9 cellular contexts compared by ENCODE assay signal in the genomic region with DNA sequence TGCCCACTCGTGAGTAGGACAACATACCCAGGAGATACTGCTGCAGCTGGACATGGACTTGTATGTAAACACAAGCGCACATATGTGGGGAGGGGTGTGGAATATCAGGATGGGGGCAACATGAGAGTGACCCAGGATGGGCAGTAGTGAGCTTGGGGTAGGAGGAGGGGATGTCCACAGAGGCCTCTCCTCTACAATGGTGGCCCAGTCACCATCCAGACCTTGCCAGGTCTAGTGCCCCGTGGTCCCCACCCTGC. TPM values are rescaled to one million over a fixed set of nuclear protein-coding genes. Genes with fewer than 3 reads are reported as not detected.
A peak's percentile ranks its signal among the peaks of the same experiment; 100 is the strongest.
DNase-seq lines count a peak whose midpoint lies in the region; ATAC-seq and TF ChIP-seq lines count a peak whose summit lies in the region.
"Had no signal": no experiment of that assay in that cellular context is flagged by ENCODE, and none has a peak within 500 bp of the region (broad histone marks: within the 10 kb centered on the region; RNA-seq: fewer than 3 reads in every experiment).

No MANE protein-coding gene starts in this region.

- no peaks in the 10 kb centered on the region for H3K27me3 ChIP-seq in ascending aorta
- H3K27me3 ChIP-seq in left lung, result no peaks in the 10 kb centered on the region
- no peaks in the 10 kb centered on the region for H3K27me3 ChIP-seq in suprapubic skin

- peaks cover 13% of the 10 kb centered on the region for H3K4me1 Mint-ChIP-seq in T-helper 1 cell treated with Interleukin-12 subunit alpha and Interleukin-12 subunit beta and Interleukin-4 antibody, amounts not matched to agents 30 μg/mL and 1 μg/mL, for 36 hours (ENCODE audit: low read depth)

- H3K9me3 Mint-ChIP-seq in T-helper 1 cell treated with Interleukin-12 subunit alpha and Interleukin-12 subunit beta and Interleukin-4 antibody, amounts not matched to agents 30 μg/mL and 1 μg/mL, for 36 hours, result no peaks in the 10 kb centered on the region

- no peaks in the 10 kb centered on the region for H3K9me3 ChIP-seq in ascending aorta
- no peaks in the 10 kb centered on the region for H3K9me3 ChIP-seq in left lung
- H3K9me3 ChIP-seq in suprapubic skin, result no peaks in the 10 kb centered on the region

- intact Hi-C loops in ascending aorta (cut with DNase I), result no loop called here
- intact Hi-C loops in left lung (cut with DNase I), result no loop called here

- H3K4me3 Mint-ChIP-seq in T-helper 1 cell treated with Interleukin-12 subunit alpha and Interleukin-12 subunit beta and Interleukin-4 antibody, amounts not matched to agents 30 μg/mL and 1 μg/mL, for 36 hours, result peak overlapping the region; percentile 84

- H3K4me3 ChIP-seq in ascending aorta, result peak overlapping the region; percentile 85 to 98
- H3K4me3 ChIP-seq in left lung, result peak overlapping the region; percentile 76 to 78
- peak overlapping the region; percentile 82 for H3K4me3 ChIP-seq in suprapubic skin

- peaks cover 2% of the 10 kb centered on the region for H3K36me3 Mint-ChIP-seq in T-helper 1 cell treated with Interleukin-12 subunit alpha and Interleukin-12 subunit beta and Interleukin-4 antibody, amounts not matched to agents 30 μg/mL and 1 μg/mL, for 36 hours (ENCODE audit: low read depth)

- H3K36me3 ChIP-seq in ascending aorta (peaks cover 1 to 4% of the 10 kb centered on the region in 2 donors), left lung (peaks cover 0 to 8% of the 10 kb centered on the region in 2 donors), suprapubic skin (no peaks in the 10 kb centered on the region)

- WGBS in suprapubic skin, result 45% methylated on average over 2 of the region's 3 CpGs

- H3K27ac ChIP-seq in ascending aorta (peak overlapping the region; percentile 97 to 99), left lung (peak overlapping the region; percentile 73 to 88), suprapubic skin (peak overlapping the region; percentile 94)

- ATAC-seq in left lung, result peak; percentile 1
- no peak for ATAC-seq in GM18861 (IDR thresholded peaks at IDR 0.05; ENCODE audit: unreplicated experiment)

- no peak for TF ChIP-seq POLR2A in suprapubic skin (IDR thresholded peaks at IDR 0.05)

- no peak for TF ChIP-seq EP300 in suprapubic skin (IDR thresholded peaks at IDR 0.05)

- TF ChIP-seq CTCF in ascending aorta (IDR thresholded peaks at IDR 0.05), result no peak
- no peak for TF ChIP-seq CTCF in left lung (IDR thresholded peaks at IDR 0.05)
- TF ChIP-seq CTCF in suprapubic skin (IDR thresholded peaks at IDR 0.05), result no peak

- no peak overlapping the region for H3K27ac Mint-ChIP-seq in T-helper 1 cell treated with Interleukin-12 subunit alpha and Interleukin-12 subunit beta and Interleukin-4 antibody, amounts not matched to agents 30 μg/mL and 1 μg/mL, for 36 hours

- no peaks in the 10 kb centered on the region for H3K27me3 Mint-ChIP-seq in T-helper 1 cell treated with Interleukin-12 subunit alpha and Interleukin-12 subunit beta and Interleukin-4 antibody, amounts not matched to agents 30 μg/mL and 1 μg/mL, for 36 hours (ENCODE audit: low read depth)

- H3K4me1 ChIP-seq in ascending aorta, result peaks cover 22 to 53% of the 10 kb centered on the region in 2 donors
- peaks cover 27 to 69% of the 10 kb centered on the region in 2 donors for H3K4me1 ChIP-seq in left lung
- peaks cover 55% of the 10 kb centered on the region for H3K4me1 ChIP-seq in suprapubic skin

- DNase-seq in T-helper 1 cell (no peak), ascending aorta (ENCODE audit: low spot score in 2 of 2) (no peak), left lung (no peak), suprapubic skin (ENCODE audit: low spot score in 2 of 2) (no peak), NCI-H1092 treated with DMSO at 0.1 percent for 48 hours (lab: John Stamatoyannopoulos, UW) (no peak), putamen (ENCODE audit: low spot score) (no peak)

RNA-seq across cellular contexts. Expression of a gene that starts 0.3 kb away (rescaled TPM):
- total RNA-seq in ascending aorta (69.3 TPM), left lung (10 to 100 TPM; 18.3 to 34.9 TPM), suprapubic skin (10 to 100 TPM; 17.9 to 36.1 (median 20.7) TPM)

RNA-seq across cellular contexts. Expression of a gene that starts 32.1 kb away (rescaled TPM):
- not detected for total RNA-seq in ascending aorta
- not detected for total RNA-seq in left lung
- not detected for total RNA-seq in suprapubic skin
- total RNA-seq: activated CD8-positive, alpha-beta memory T cell treated with anti-CD3 and anti-CD28 coated beads for 36 hours had no signal

RNA-seq across cellular contexts. Expression of a gene that starts 49.4 kb away (rescaled TPM):
- total RNA-seq in ascending aorta, result not detected
- 1 to 10 TPM in 1 of 2 donors, under 1 TPM in 1; 0.29 to 1.0 TPM for total RNA-seq in left lung
- 1 to 10 TPM in 1 of 4 donors, not detected in 3; 2.3 TPM for total RNA-seq in suprapubic skin
- total RNA-seq: activated CD8-positive, alpha-beta memory T cell treated with anti-CD3 and anti-CD28 coated beads for 36 hours had no signal

RNA-seq across cellular contexts. Expression of a gene that starts 52.7 kb away (rescaled TPM):
- total RNA-seq in ascending aorta (41.7 TPM), left lung (10 to 100 TPM; 53.7 to 66.2 TPM), suprapubic skin (100 to 1,000 TPM in 1 of 4 donors, 10 to 100 TPM in 3; 47.7 to 328 (median 66.8) TPM)
